Comparison of ENCODE assay signal across 11 cellular contexts in genomic region chr10:110773693-110774068, GRCh38.
DNase-seq lines count a peak whose midpoint lies in the region; ATAC-seq and TF ChIP-seq lines count a peak whose summit lies in the region.
"Had no signal": no experiment of that assay in that cellular context is flagged by ENCODE, and none has a peak within 500 bp of the region (broad histone marks: within the 10 kb centered on the region; RNA-seq: fewer than 3 reads in every experiment).

No MANE protein-coding gene starts in this region.

- H3K9me2 ChIP-seq in hepatocyte (replicated peaks; ENCODE audit: insufficient read depth) = no peaks in the 10 kb centered on the region

- no peaks in the 10 kb centered on the region for H3K9me3 Mint-ChIP-seq in H9

- WGBS in hepatocyte (ENCODE audit: low lambda C conversion rate, missing lambda C conversion rate) = 83% methylated on average over 7 of the region's 7 CpGs
- WGBS in H9 (ENCODE audit: extremely low coverage, insufficient read length, low lambda C conversion rate) = no CpG with 5 or more reads among the region's 7 CpGs

- H3K23ac ChIP-seq in H9 (ENCODE audit: insufficient read length, low read depth, low read length) = no peak overlapping the region

- TF ChIP-seq CTCF in hepatocyte (IDR thresholded peaks at IDR 0.05; ENCODE audit: poor library complexity) = no peak
- no peak for TF ChIP-seq CTCF in H9 (conservative IDR thresholded peaks at IDR 0.05)

- H4K8ac ChIP-seq in H9 (replicated peaks; ENCODE audit: insufficient read length, low read depth, low read length) = no peak overlapping the region

- no peak overlapping the region for H3K9ac ChIP-seq in H9 (ENCODE audit: extremely low read depth, insufficient read length, low read length)

- H2AFZ ChIP-seq in ACC112 (ENCODE audit: low read length, unreplicated experiment) (no peak overlapping the region), hepatocyte (no peak overlapping the region), H9 (ENCODE audit: low read length) (no peak overlapping the region)

- H3K36me3 Mint-ChIP-seq in T-helper 17 cell (ENCODE audit: low read depth) (peaks cover 2% of the 10 kb centered on the region), H9 (ENCODE audit: insufficient read depth in 1 of 3, low read depth in 3 of 3) (no peaks in the 10 kb centered on the region)

- H3K79me2 ChIP-seq in ACC112 (ENCODE audit: control insufficient read depth, insufficient read depth, low read length, unreplicated experiment) = no peaks in the 10 kb centered on the region
- H3K79me2 ChIP-seq in hepatocyte = no peaks in the 10 kb centered on the region
- H3K79me2 ChIP-seq in H9 (ENCODE audit: insufficient read depth, low read length) = no peaks in the 10 kb centered on the region

- H3K9me3 ChIP-seq in T-helper 17 cell (ENCODE audit: control insufficient read depth, low read length, poor library complexity, severe bottlenecking) (no peaks in the 10 kb centered on the region), hepatocyte (ENCODE audit: low read depth) (no peaks in the 10 kb centered on the region), H9 (ENCODE audit: control insufficient read depth, low read depth, low read length) (no peaks in the 10 kb centered on the region)
- H3K9me3 ChIP-seq: thyroid gland had no signal

- H2BK20ac ChIP-seq in H9 (ENCODE audit: low read depth, low read length, poor library complexity, severe bottlenecking) = no peak overlapping the region

- no peak overlapping the region for H4K5ac ChIP-seq in H9 (ENCODE audit: insufficient read length, low read depth, low read length)

- ATAC-seq in GM19395 (IDR thresholded peaks at IDR 0.05; ENCODE audit: unreplicated experiment) (peak; percentile 0), T-helper 17 cell (no peak), HG02840 (IDR thresholded peaks at IDR 0.05; ENCODE audit: low FRiP score, unreplicated experiment) (no peak)

- H3K27me3 ChIP-seq in ACC112 (ENCODE audit: insufficient read depth, low read length) (peaks cover 19% of the 10 kb centered on the region), hepatocyte (no peaks in the 10 kb centered on the region), H9 (ENCODE audit: insufficient read depth, low read length) (no peaks in the 10 kb centered on the region)
- H3K27me3 ChIP-seq: thyroid gland had no signal

- H3K4me3 ChIP-seq in ACC112 (ENCODE audit: low read depth, low read length) (no peak overlapping the region), hepatocyte (no peak overlapping the region)
- H3K4me3 ChIP-seq: thyroid gland had no signal

- peaks cover 11% of the 10 kb centered on the region for H3K4me1 ChIP-seq in ACC112 (ENCODE audit: control insufficient read depth, insufficient read depth, low read length, unreplicated experiment)
- peaks cover 33% of the 10 kb centered on the region for H3K4me1 ChIP-seq in hepatocyte (ENCODE audit: insufficient read depth)
- H3K4me1 ChIP-seq in H9 (ENCODE audit: insufficient read depth, low read length) = no peaks in the 10 kb centered on the region
- H3K4me1 ChIP-seq: thyroid gland had no signal

- peak overlapping the region; percentile 46 for H3K27ac ChIP-seq in ACC112 (ENCODE audit: low read depth, low read length)
- peak overlapping the region; percentile 97 for H3K27ac ChIP-seq in hepatocyte
- no peak overlapping the region for H3K27ac ChIP-seq in H9 (ENCODE audit: insufficient read length, low read depth, low read length)
- H3K27ac ChIP-seq: thyroid gland had no signal

- H4K91ac ChIP-seq in H9 (ENCODE audit: insufficient read length, low read depth, low read length) = no peak overlapping the region

- no peak overlapping the region for H2AK5ac ChIP-seq in H9 (ENCODE audit: insufficient read length, low read length)

- H3K27me3 Mint-ChIP-seq in T-helper 17 cell = no peaks in the 10 kb centered on the region
- H3K27me3 Mint-ChIP-seq in H9 (ENCODE audit: low read depth) = peaks cover 2% of the 10 kb centered on the region; the same call in 1 of the 2 replicates

- H4K20me1 ChIP-seq in hepatocyte (ENCODE audit: insufficient read depth, poor library complexity, severe bottlenecking) = no peaks in the 10 kb centered on the region
- H4K20me1 ChIP-seq in H9 (ENCODE audit: control insufficient read depth, insufficient read depth, insufficient read length) = no peaks in the 10 kb centered on the region

- H2BK5ac ChIP-seq in H9 (ENCODE audit: insufficient read length, low read length) = no peak overlapping the region

- H3K36me3 ChIP-seq in ACC112 (ENCODE audit: insufficient read depth, low read length) = no peaks in the 10 kb centered on the region
- H3K36me3 ChIP-seq in hepatocyte (replicated peaks; ENCODE audit: insufficient read depth, low read depth) = no peaks in the 10 kb centered on the region
- H3K36me3 ChIP-seq: thyroid gland had no signal

- DNase-seq in T-helper 17 cell (no peak), hepatocyte (ENCODE audit: low spot score) (no peak), H9 (no peak), activated gamma-delta T cell (lab: John Stamatoyannopoulos, UW) (no peak), GDM1 (lab: John Stamatoyannopoulos, UW) (no peak)
- DNase-seq: NCI-H2081, T-helper 9 cell, thyroid gland had no signal

- H2BK12ac ChIP-seq in H9 (ENCODE audit: insufficient read length, low read depth, low read length) = no peak overlapping the region

- H2BK120ac ChIP-seq in H9 (ENCODE audit: low read depth, low read length, poor library complexity, severe bottlenecking) = no peak overlapping the region

- H3K4me2 ChIP-seq in hepatocyte (no peak overlapping the region), H9 (ENCODE audit: insufficient read depth, insufficient read length, low read length) (no peak overlapping the region)

- H3K18ac ChIP-seq in H9 (ENCODE audit: insufficient read length, low read depth, low read length) = no peak overlapping the region

- H3K14ac ChIP-seq in H9 (ENCODE audit: insufficient read depth, low read length) = no peak overlapping the region

- peaks cover 12% of the 10 kb centered on the region for H3K4me1 Mint-ChIP-seq in T-helper 17 cell
- no peaks in the 10 kb centered on the region for H3K4me1 Mint-ChIP-seq in H9

- no peak overlapping the region for H2BK15ac ChIP-seq in H9 (ENCODE audit: low read depth, low read length)

- no peaks in the 10 kb centered on the region for H3K23me2 ChIP-seq in H9 (ENCODE audit: insufficient read length, low read depth, low read length, poor library complexity, severe bottlenecking)

- no peak overlapping the region for H3K4me3 Mint-ChIP-seq in T-helper 17 cell
- H3K4me3 Mint-ChIP-seq in H9 = no peak overlapping the region

- no peak overlapping the region for H3K4ac ChIP-seq in H9 (ENCODE audit: low read depth, low read length)

- H3K79me1 ChIP-seq in H9 (ENCODE audit: insufficient read depth, low read depth, low read length, poor library complexity, severe bottlenecking) = no peaks in the 10 kb centered on the region

- H3K27ac Mint-ChIP-seq in T-helper 17 cell (peak overlapping the region; percentile 12), H9 (no peak overlapping the region)

- no peak overlapping the region for H3K56ac ChIP-seq in H9 (ENCODE audit: insufficient read length, low read depth, low read length)

- no peak overlapping the region for H3T11ph ChIP-seq in H9 (ENCODE audit: low read length)
